ENCODE assay signal across 11 cellular contexts in genomic region chr3:100465871-100466777, GRCh38. TPM values are rescaled to one million over a fixed set of nuclear protein-coding genes. Genes with fewer than 3 reads are reported as not detected.
DNase-seq lines count a peak whose midpoint lies in the region; ATAC-seq, FAIRE-seq and TF ChIP-seq lines count a peak whose summit lies in the region.
"Had no signal": no experiment of that assay in that cellular context is flagged by ENCODE, and none has a peak within 500 bp of the region (broad histone marks: within the 10 kb centered on the region; RNA-seq: fewer than 3 reads in every experiment).

No MANE protein-coding gene starts in this region.

- no peak overlapping the region for H3K4me3 ChIP-seq in DND-41 (ENCODE audit: low read depth in 1 of 2, low read length in 2 of 2)
- H3K4me3 ChIP-seq in bronchial epithelial cell (ENCODE audit: low read depth, low read length), result no peak overlapping the region

- H3K27me3 ChIP-seq in DND-41 (ENCODE audit: insufficient read depth, low read length, poor library complexity) (no peaks in the 10 kb centered on the region), bronchial epithelial cell (ENCODE audit: control insufficient read depth, insufficient read depth, low read length) (no peaks in the 10 kb centered on the region)

- 0 out of 2 replicates have a peak overlapping the region, but pooled peaks have one; percentile 16 for H2AFZ ChIP-seq in DND-41 (ENCODE audit: low read depth, low read length)

- H3K9ac ChIP-seq in DND-41 (ENCODE audit: low read depth, low read length), result no peak overlapping the region

- H3K4me1 ChIP-seq in DND-41 (ENCODE audit: insufficient read depth, low read length), result no peaks in the 10 kb centered on the region

- no peak overlapping the region for H3K27ac ChIP-seq in DND-41 (ENCODE audit: low read length)

- TF ChIP-seq CTCF in DND-41 (IDR thresholded peaks at IDR 0.05; ENCODE audit: borderline replicate concordance, extremely low read depth, low read length, poor library complexity, severe bottlenecking) (no peak), bronchial epithelial cell (IDR thresholded peaks at IDR 0.05; ENCODE audit: insufficient read depth, low read length, severe bottlenecking) (no peak)

- H3K4me2 ChIP-seq in DND-41 (ENCODE audit: insufficient read depth, low read length), result no peak overlapping the region

- DNase-seq in DND-41 (no peak), bronchial epithelial cell (ENCODE audit: low read depth) (peak; percentile 12), NCI-H446 treated with DMSO at 0.1 percent for 48 hours (lab: John Stamatoyannopoulos, UW) (no peak), mucosa of gallbladder (ENCODE audit: low spot score) (no peak)
- DNase-seq: activated CD4-positive, CD25-positive, alpha-beta regulatory T cell treated with anti-CD3 and anti-CD28 coated beads, Interleukin-2, amount 50 U/mL, for 72 hours; stimulated activated naive CD4-positive, alpha-beta T cell treated with Interleukin-2 at 50 U/mL for 16 hours had no signal

- no peaks in the 10 kb centered on the region for H3K36me3 ChIP-seq in DND-41 (ENCODE audit: insufficient read depth, low read length)
- H3K36me3 ChIP-seq in bronchial epithelial cell (ENCODE audit: control insufficient read depth, insufficient read depth, low read length), result no peaks in the 10 kb centered on the region

- no peak for FAIRE-seq in bronchial epithelial cell (lab: Jason Lieb, UNC)
- FAIRE-seq: endothelial cell of umbilical vein had no signal

- no peaks in the 10 kb centered on the region for H3K79me2 ChIP-seq in DND-41 (ENCODE audit: insufficient read depth, low read length)

- H3K9me3 ChIP-seq in DND-41 (ENCODE audit: insufficient read depth, low read length, severe bottlenecking), result peaks cover 4% of the 10 kb centered on the region

- H4K20me1 ChIP-seq in DND-41 (ENCODE audit: insufficient read depth, low read length), result no peaks in the 10 kb centered on the region

- no peak for ATAC-seq in DND-41 (ENCODE audit: insufficient read depth, low read depth)
- peak; percentile 42 for ATAC-seq in GM19043 (IDR thresholded peaks at IDR 0.05; ENCODE audit: low read depth, unreplicated experiment)
- ATAC-seq in HG03354 (IDR thresholded peaks at IDR 0.05; ENCODE audit: poor library complexity, severe bottlenecking, unreplicated experiment), result peak; percentile 51
- ATAC-seq in HG03175 (IDR thresholded peaks at IDR 0.05; ENCODE audit: unreplicated experiment), result no peak
- ATAC-seq in GM18520 (IDR thresholded peaks at IDR 0.05; ENCODE audit: unreplicated experiment), result no peak

RNA-seq across cellular contexts. Expression of gene TMEM45A, which starts 26.3 kb away (rescaled TPM):
- total RNA-seq in bronchial epithelial cell (6.5 and 6.8 TPM in 2 replicates), mucosa of gallbladder (13.1 TPM)

Comparison
In these comparisons a context has a peak if more than half of its experiments do, and no peak if none do; other contexts are left out.
1. ATAC-seq: peak in GM19043 (single experiment) and HG03354 (single experiment); none in DND-41 (single experiment), HG03175 (single experiment) and GM18520 (single experiment).